In genomic region chr18:50306944-50307343, GRCh38 we compare ENCODE assay signal across 8 cellular contexts. TPM values are rescaled to one million over a fixed set of nuclear protein-coding genes. Genes with fewer than 3 reads are reported as not detected.
DNase-seq lines count a peak whose midpoint lies in the region; ATAC-seq, FAIRE-seq and TF ChIP-seq lines count a peak whose summit lies in the region.

No MANE protein-coding gene starts in this region.

- FAIRE-seq in GM18507 (lab: Jason Lieb, UNC) (peak; percentile 33), D721Med (lab: Jason Lieb, UNC) (no peak)

- ATAC-seq in sciatic nerve (peak; percentile 8), HG02885 (IDR thresholded peaks at IDR 0.05; ENCODE audit: poor library complexity, unreplicated experiment) (no peak)

- intact Hi-C loops in sciatic nerve (cut with DNase I) = no loop called here

- peak overlapping the region; percentile 63 for H3K4me3 ChIP-seq in fibroblast of mammary gland (ENCODE audit: control insufficient read depth, low read depth, low read length)

- DNase-seq in GM18507 (ENCODE audit: extremely low spot score, insufficient read length, low read depth) (no peak), RPMI7951 (ENCODE audit: low read depth) (peak; percentile 83), fibroblast of mammary gland (ENCODE audit: low read depth) (peak; percentile 77), sciatic nerve (ENCODE audit: low spot score) (no peak), iPS-NIHi7 (ENCODE audit: extremely low spot score) (no peak), D721Med (ENCODE audit: insufficient read length, low spot score) (no peak), NCI-H2081 treated with DMSO at 0.1 percent for 48 hours (lab: John Stamatoyannopoulos, UW) (no peak)

- TF ChIP-seq CTCF in fibroblast of mammary gland (conservative IDR thresholded peaks at IDR 0.05; ENCODE audit: control insufficient read depth, insufficient read depth, low read depth, low read length) = no peak
- no peak for TF ChIP-seq CTCF in D721Med (IDR thresholded peaks at IDR 0.05; ENCODE audit: insufficient read depth, missing control alignments)

RNA-seq across cellular contexts. Expression of gene CXXC1, which starts 19.5 kb away (rescaled TPM):
- total RNA-seq in RPMI7951 (2014; rRNA removed; shearing (Covaris generic)) = 15.7 and 20.9 TPM in 2 replicates
- 72.2 TPM for total RNA-seq in sciatic nerve

RNA-seq across cellular contexts. Expression of gene MBD1, which starts 25.6 kb away (rescaled TPM):
- 36.3 and 44.3 TPM in 2 replicates for total RNA-seq in RPMI7951 (2014; rRNA removed; shearing (Covaris generic))
- 63.9 TPM for total RNA-seq in sciatic nerve

RNA-seq across cellular contexts. Expression of gene CFAP53, which starts 40.6 kb away (rescaled TPM):
- 0.36 and 0.68 TPM in 2 replicates for total RNA-seq in RPMI7951 (2014; rRNA removed; shearing (Covaris generic))
- 0.98 TPM for total RNA-seq in sciatic nerve

Comparison
In these comparisons a context has a peak if more than half of its experiments do, and no peak if none do; other contexts are left out.
1. DNase-seq: peak in RPMI7951 (single experiment) and fibroblast of mammary gland (single experiment); none in GM18507 (single experiment), sciatic nerve (single experiment), iPS-NIHi7 (single experiment), D721Med (single experiment) and NCI-H2081 treated with DMSO at 0.1 percent for 48 hours (single experiment).